In genomic region chr6:7101290-7101689, GRCh38 we compare ENCODE assay signal across 18 cellular contexts. TPM values are rescaled to one million over a fixed set of nuclear protein-coding genes. Genes with fewer than 3 reads are reported as not detected.
DNase-seq lines count a peak whose midpoint lies in the region; ATAC-seq and TF ChIP-seq lines count a peak whose summit lies in the region.
"Had no signal": no experiment of that assay in that cellular context is flagged by ENCODE, and none has a peak within 500 bp of the region (broad histone marks: within the 10 kb centered on the region; RNA-seq: fewer than 3 reads in every experiment).

No MANE protein-coding gene starts in this region.

- H3K4me2 ChIP-seq in hepatocyte: no peak overlapping the region

- peaks cover 0 to 9% (median 0%) of the 10 kb centered on the region in 9 donors for H3K4me1 ChIP-seq in heart right ventricle
- no peaks in the 10 kb centered on the region for H3K4me1 ChIP-seq in testis
- H3K4me1 ChIP-seq in hepatocyte (ENCODE audit: insufficient read depth): peaks cover 3% of the 10 kb centered on the region

- no peak for TF ChIP-seq POLR2A in testis (IDR thresholded peaks at IDR 0.05)

- no peak overlapping the region for H2AFZ ChIP-seq in hepatocyte

- H3K4me3 ChIP-seq in heart right ventricle (no peak overlapping the region), testis (no peak overlapping the region), hepatocyte (no peak overlapping the region)

- no peaks in the 10 kb centered on the region for H3K27me3 Mint-ChIP-seq in activated naive CD8-positive, alpha-beta T cell treated with anti-CD3 and anti-CD28 coated beads, Interleukin-2, amount 10 ng/mL, durations not matched to agents 7 days and 5 days
- peaks cover 5% of the 10 kb centered on the region for H3K27me3 Mint-ChIP-seq in activated naive CD8-positive, alpha-beta T cell treated with anti-CD3 and anti-CD28 coated beads for 36 hours
- peaks cover 4% of the 10 kb centered on the region for H3K27me3 Mint-ChIP-seq in nephron progenitor cell (ENCODE audit: low read depth, poor library complexity)

- no peaks in the 10 kb centered on the region for H3K9me3 ChIP-seq in heart right ventricle
- H3K9me3 ChIP-seq in testis: no peaks in the 10 kb centered on the region
- H3K9me3 ChIP-seq in hepatocyte (ENCODE audit: low read depth): no peaks in the 10 kb centered on the region

- 40 to 64% methylated on average over 8 of the region's 8 CpGs for WGBS in heart right ventricle, 2 donors
- WGBS in testis, 2 donors: 52 to 77% methylated on average over 8 of the region's 8 CpGs
- WGBS in hepatocyte (ENCODE audit: low lambda C conversion rate, missing lambda C conversion rate): 96% methylated on average over 8 of the region's 8 CpGs

- H3K27me3 ChIP-seq in heart right ventricle: no peaks in the 10 kb centered on the region
- H3K27me3 ChIP-seq in testis: no peaks in the 10 kb centered on the region
- H3K27me3 ChIP-seq in hepatocyte: no peaks in the 10 kb centered on the region

- H3K27ac ChIP-seq in heart right ventricle: no peak overlapping the region
- H3K27ac ChIP-seq in testis: no peak overlapping the region
- H3K27ac ChIP-seq in hepatocyte: no peak overlapping the region
- H3K27ac ChIP-seq: C4-2B, RWPE1 had no signal

- POLR2A ChIA-PET in activated naive CD8-positive, alpha-beta T cell treated with anti-CD3 and anti-CD28 coated beads, Interleukin-2, amount 10 ng/mL, durations not matched to agents 7 days and 5 days (lab: Charles Lee): no interaction called here

- H3K4me3 Mint-ChIP-seq in activated naive CD8-positive, alpha-beta T cell treated with anti-CD3 and anti-CD28 coated beads, Interleukin-2, amount 10 ng/mL, durations not matched to agents 7 days and 5 days: no peak overlapping the region
- H3K4me3 Mint-ChIP-seq in activated naive CD8-positive, alpha-beta T cell treated with anti-CD3 and anti-CD28 coated beads for 36 hours: no peak overlapping the region
- H3K4me3 Mint-ChIP-seq in nephron progenitor cell: no peak overlapping the region

- intact Hi-C loops in heart right ventricle (cut with DNase I) (loop anchor here in 2 of 10 donors (10.0 kb wide), 2 partner anchors 134 to 376 kb away; no protein-coding TSS in a partner anchor), testis (cut with DNase I; ENCODE audit: low total_unique reads) (no loop called here)

- H3K36me3 Mint-ChIP-seq in activated naive CD8-positive, alpha-beta T cell treated with anti-CD3 and anti-CD28 coated beads, Interleukin-2, amount 10 ng/mL, durations not matched to agents 7 days and 5 days: no peaks in the 10 kb centered on the region
- no peaks in the 10 kb centered on the region for H3K36me3 Mint-ChIP-seq in activated naive CD8-positive, alpha-beta T cell treated with anti-CD3 and anti-CD28 coated beads for 36 hours
- no peaks in the 10 kb centered on the region for H3K36me3 Mint-ChIP-seq in nephron progenitor cell (ENCODE audit: low read depth)

- H3K9me2 ChIP-seq in hepatocyte (replicated peaks; ENCODE audit: insufficient read depth): no peaks in the 10 kb centered on the region

- H4K20me1 ChIP-seq in hepatocyte (ENCODE audit: insufficient read depth, poor library complexity, severe bottlenecking): no peaks in the 10 kb centered on the region

- no peaks in the 10 kb centered on the region for H3K36me3 ChIP-seq in heart right ventricle
- H3K36me3 ChIP-seq in testis (ENCODE audit: low read depth, missing control alignments): no peaks in the 10 kb centered on the region
- H3K36me3 ChIP-seq in hepatocyte (replicated peaks; ENCODE audit: insufficient read depth, low read depth): no peaks in the 10 kb centered on the region

- H3K27ac Mint-ChIP-seq in activated naive CD8-positive, alpha-beta T cell treated with anti-CD3 and anti-CD28 coated beads, Interleukin-2, amount 10 ng/mL, durations not matched to agents 7 days and 5 days: peak overlapping the region; percentile 9
- H3K27ac Mint-ChIP-seq in activated naive CD8-positive, alpha-beta T cell treated with anti-CD3 and anti-CD28 coated beads for 36 hours: no peak overlapping the region
- peak overlapping the region; percentile 23 for H3K27ac Mint-ChIP-seq in nephron progenitor cell

- no peak for ATAC-seq in activated naive CD8-positive, alpha-beta T cell treated with anti-CD3 and anti-CD28 coated beads, Interleukin-2, amount 10 ng/mL, durations not matched to agents 7 days and 5 days (ENCODE audit: low read depth)
- peak in 7 of 8 donors; percentile 34 to 77 (median 55) for ATAC-seq in heart right ventricle
- ATAC-seq in GM18517 (IDR thresholded peaks at IDR 0.05; ENCODE audit: unreplicated experiment): no peak

- H3K4me1 Mint-ChIP-seq in activated naive CD8-positive, alpha-beta T cell treated with anti-CD3 and anti-CD28 coated beads, Interleukin-2, amount 10 ng/mL, durations not matched to agents 7 days and 5 days: peaks cover 13% of the 10 kb centered on the region
- H3K4me1 Mint-ChIP-seq in activated naive CD8-positive, alpha-beta T cell treated with anti-CD3 and anti-CD28 coated beads for 36 hours: peaks cover 4% of the 10 kb centered on the region
- H3K4me1 Mint-ChIP-seq in nephron progenitor cell: peaks cover 35% of the 10 kb centered on the region

- no peaks in the 10 kb centered on the region for H3K79me2 ChIP-seq in hepatocyte

- TF ChIP-seq CTCF in heart right ventricle (IDR thresholded peaks at IDR 0.05) (no peak), nephron progenitor cell (IDR thresholded peaks at IDR 0.05) (no peak), testis (IDR thresholded peaks at IDR 0.05) (no peak), hepatocyte (IDR thresholded peaks at IDR 0.05; ENCODE audit: poor library complexity) (no peak)

- DNase-seq in activated naive CD8-positive, alpha-beta T cell treated with anti-CD3 and anti-CD28 coated beads, Interleukin-2, amount 10 ng/mL, durations not matched to agents 7 days and 5 days: no peak
- no peak for DNase-seq in activated naive CD8-positive, alpha-beta T cell treated with anti-CD3 and anti-CD28 coated beads for 36 hours
- DNase-seq in heart right ventricle (no peak), nephron progenitor cell (peak; percentile 17), testis (peak; percentile 63), hepatocyte (ENCODE audit: low spot score) (no peak), C1 segment of cervical spinal cord (lab: John Stamatoyannopoulos, UW) (no peak)
- DNase-seq: 8988T; COR-L47; DMS53; NCI-H1436; NCI-H2029 treated with DMSO at 0.1 percent for 48 hours; NCI-H524; NK-92 treated with Interleukin-12 subunit alpha and Interleukin-12 subunit beta, amount 100 ng/mL, for 24 hours; OCI-M1 had no signal

- H3K9me3 Mint-ChIP-seq in activated naive CD8-positive, alpha-beta T cell treated with anti-CD3 and anti-CD28 coated beads, Interleukin-2, amount 10 ng/mL, durations not matched to agents 7 days and 5 days: no peaks in the 10 kb centered on the region
- H3K9me3 Mint-ChIP-seq in activated naive CD8-positive, alpha-beta T cell treated with anti-CD3 and anti-CD28 coated beads for 36 hours: no peaks in the 10 kb centered on the region
- no peaks in the 10 kb centered on the region for H3K9me3 Mint-ChIP-seq in nephron progenitor cell

RNA-seq across cellular contexts. Expression of gene RREB1, which starts 6.5 kb away (rescaled TPM):
- total RNA-seq in activated naive CD8-positive, alpha-beta T cell treated with anti-CD3 and anti-CD28 coated beads, Interleukin-2, amount 10 ng/mL, durations not matched to agents 7 days and 5 days: 10 to 100 TPM; 37.0 to 39.1 TPM
- 10 to 100 TPM; 17.4 to 18.5 TPM for total RNA-seq in activated naive CD8-positive, alpha-beta T cell treated with anti-CD3 and anti-CD28 coated beads for 36 hours
- 10 to 100 TPM; 32.2 to 47.1 (median 36.8) TPM for total RNA-seq in heart right ventricle
- polyA plus RNA-seq in heart right ventricle: 10 to 100 TPM in 1 of 2 donors, 1 to 10 TPM in 1; 3.0 to 11.4 TPM
- 10 to 100 TPM; 75.0 to 79.2 TPM for total RNA-seq in testis
- polyA plus RNA-seq in testis (ENCODE audit: insufficient read depth, low read depth, low replicate concordance): 30.0 TPM
- total RNA-seq in hepatocyte: 23.6 and 28.7 TPM in 2 replicates
- polyA plus RNA-seq in hepatocyte: 15.2 and 19.7 TPM in 2 replicates

Comparison
In these comparisons a context has a peak if more than half of its experiments do, and no peak if none do; other contexts are left out.
1. ATAC-seq: peak in heart right ventricle (7 of 8); none in activated naive CD8-positive, alpha-beta T cell treated with anti-CD3 and anti-CD28 coated beads, Interleukin-2, amount 10 ng/mL, durations not matched to agents 7 days and 5 days (single experiment) and GM18517 (single experiment).
2. DNase-seq: peak in nephron progenitor cell (single experiment) and testis (single experiment); none in activated naive CD8-positive, alpha-beta T cell treated with anti-CD3 and anti-CD28 coated beads, Interleukin-2, amount 10 ng/mL, durations not matched to agents 7 days and 5 days (single experiment), activated naive CD8-positive, alpha-beta T cell treated with anti-CD3 and anti-CD28 coated beads for 36 hours (single experiment), heart right ventricle (0 of 2), hepatocyte (single experiment) and C1 segment of cervical spinal cord (0 of 14).